Comparison of ENCODE assay signal across 31 cellular contexts in genomic region chr7:120735791-120736190, GRCh38.
DNase-seq lines count a peak whose midpoint lies in the region; FAIRE-seq and TF ChIP-seq lines count a peak whose summit lies in the region.
"Had no signal": no experiment of that assay in that cellular context is flagged by ENCODE, and none has a peak within 500 bp of the region (broad histone marks: within the 10 kb centered on the region; RNA-seq: fewer than 3 reads in every experiment).

No MANE protein-coding gene starts in this region.

- H3K4me3 ChIP-seq in astrocyte of the spinal cord (ENCODE audit: low read depth, low read length) (no peak overlapping the region), fibroblast of pulmonary artery (replicated peaks; ENCODE audit: low read depth, low read length) (no peak overlapping the region), small intestine (ENCODE audit: low read depth in 1 of 2, low read length in 2 of 2) (no peak overlapping the region), vagina (no peak overlapping the region), colonic mucosa (no peak overlapping the region)
- H3K4me3 ChIP-seq: BLaER1 treated with 17β-estradiol and CSF1 and Interleukin-3, amounts not matched to agents 10 nM and 100 nM; coronary artery; gastrocnemius medialis; lung; ovary; SK-N-MC; smooth muscle cell; suprapubic skin; upper lobe of left lung had no signal

- H3K27me3 ChIP-seq in small intestine (ENCODE audit: control insufficient read depth in 2 of 2, insufficient read depth in 2 of 2, low read length in 2 of 2), result no peaks in the 10 kb centered on the region
- H3K27me3 ChIP-seq in vagina, result no peaks in the 10 kb centered on the region
- no peaks in the 10 kb centered on the region for H3K27me3 ChIP-seq in colonic mucosa
- H3K27me3 ChIP-seq: BLaER1 treated with 17β-estradiol and CSF1 and Interleukin-3, amounts not matched to agents 10 nM and 100 nM; gastrocnemius medialis; ovary; suprapubic skin; upper lobe of left lung had no signal

- intact Hi-C loops in vagina (cut with DNase I), result no loop called here
- intact Hi-C loops in colonic mucosa (cut with DNase I), result no loop called here

- H3K36me3 ChIP-seq in small intestine (ENCODE audit: control insufficient read depth in 2 of 2, insufficient read depth in 2 of 2, low read length in 2 of 2) (no peaks in the 10 kb centered on the region), vagina (no peaks in the 10 kb centered on the region), colonic mucosa (no peaks in the 10 kb centered on the region)
- H3K36me3 ChIP-seq: BLaER1 treated with 17β-estradiol and CSF1 and Interleukin-3, amounts not matched to agents 10 nM and 100 nM; gastrocnemius medialis; ovary; suprapubic skin; upper lobe of left lung had no signal

- H3K4me1 ChIP-seq in small intestine (ENCODE audit: control insufficient read depth in 2 of 2, insufficient read depth in 1 of 2, low read depth in 1 of 2, low read length in 1 of 2), result no peaks in the 10 kb centered on the region
- H3K4me1 ChIP-seq in vagina, result no peaks in the 10 kb centered on the region
- H3K4me1 ChIP-seq in colonic mucosa, result no peaks in the 10 kb centered on the region
- H3K4me1 ChIP-seq: BLaER1 treated with 17β-estradiol and CSF1 and Interleukin-3, amounts not matched to agents 10 nM and 100 nM; suprapubic skin had no signal

- H3K27ac ChIP-seq in small intestine (ENCODE audit: low read depth in 1 of 2, low read length in 1 of 2), result no peak overlapping the region
- no peak overlapping the region for H3K27ac ChIP-seq in vagina
- H3K27ac ChIP-seq in colonic mucosa, result no peak overlapping the region
- H3K27ac ChIP-seq: BLaER1 treated with 17β-estradiol and CSF1 and Interleukin-3, amounts not matched to agents 10 nM and 100 nM; coronary artery; gastrocnemius medialis; ovary; SK-N-MC; suprapubic skin; upper lobe of left lung had no signal

- no peak for TF ChIP-seq CTCF in astrocyte of the spinal cord (IDR thresholded peaks at IDR 0.05; ENCODE audit: low read depth, low read length)
- no peak for TF ChIP-seq CTCF in fibroblast of pulmonary artery (IDR thresholded peaks at IDR 0.05; ENCODE audit: low read length, missing control alignments)
- no peak for TF ChIP-seq CTCF in vagina (IDR thresholded peaks at IDR 0.05)
- no peak for TF ChIP-seq CTCF in colonic mucosa (IDR thresholded peaks at IDR 0.05)

- H3K9ac ChIP-seq in colonic mucosa (ENCODE audit: low read depth in 2 of 2, low read length in 2 of 2), result no peak overlapping the region
- H3K9ac ChIP-seq: BLaER1 treated with 17β-estradiol and CSF1 and Interleukin-3, amounts not matched to agents 10 nM and 100 nM had no signal

- peak; percentile 26 for FAIRE-seq in small intestine (lab: Jason Lieb, UNC)
- FAIRE-seq: G401.6 had no signal

- no peaks in the 10 kb centered on the region for H3K9me3 ChIP-seq in small intestine (ENCODE audit: control insufficient read depth, low read depth)
- no peaks in the 10 kb centered on the region for H3K9me3 ChIP-seq in vagina
- H3K9me3 ChIP-seq in colonic mucosa, result no peaks in the 10 kb centered on the region
- H3K9me3 ChIP-seq: BLaER1 treated with 17β-estradiol and CSF1 and Interleukin-3, amounts not matched to agents 10 nM and 100 nM; gastrocnemius medialis; ovary; suprapubic skin; upper lobe of left lung had no signal

- TF ChIP-seq POLR2A in vagina (IDR thresholded peaks at IDR 0.05), result no peak

- 16 to 17% (median 17%) methylated on average over 2 of the region's 2 CpGs for WGBS in small intestine, 3 donors

- in situ Hi-C loops in astrocyte of the spinal cord (cut with HindIII; ENCODE audit: low sequenced_read_pairs), result no loop called here

- peak; percentile 22 for DNase-seq in NCI-H1105 (lab: John Stamatoyannopoulos, UW)
- DNase-seq in astrocyte of the spinal cord (ENCODE audit: low read depth, low spot score), result peak; percentile 46
- peak; percentile 57 for DNase-seq in fibroblast of pulmonary artery (ENCODE audit: low read depth)
- DNase-seq in small intestine, result no peak
- DNase-seq in vagina (ENCODE audit: extremely low spot score in 2 of 2), result no peak
- DNase-seq in colonic mucosa, result no peak
- no peak for DNase-seq in OCI-M2 (lab: John Stamatoyannopoulos, UW; ENCODE audit: unreplicated experiment)
- DNase-seq: activated CD8-positive, alpha-beta memory T cell treated with anti-CD3 and anti-CD28 coated beads, Interleukin-2, amount 50 U/mL, for 48 hours; activated CD8-positive, alpha-beta T cell treated with anti-CD3 and anti-CD28 coated beads for 36 hours; activated naive CD4-positive, alpha-beta T cell treated with anti-CD3 and anti-CD28 coated beads for 36 hours; DMS53; effector memory CD4-positive, alpha-beta T cell; erythroblast; gastrocnemius medialis; NCI-H1092; NCI-H187; NCI-H2171; NCI-H510A treated with DMSO at 0.1 percent for 48 hours; OCI-M1; ovary; stimulated activated CD4-positive, alpha-beta T cell treated with anti-CD3 and anti-CD28 coated beads, Interleukin-1b, Interleukin-23, amount 100 ng/mL, for 48 hours; stimulated activated naive CD4-positive, alpha-beta T cell treated with Interleukin-2 at 50 U/mL for 16 hours; T-helper 17 cell; upper lobe of left lung had no signal

Comparison
In these comparisons a context has a peak if more than half of its experiments do, and no peak if none do; other contexts are left out.
1. DNase-seq: peak in NCI-H1105 (single experiment), astrocyte of the spinal cord (single experiment) and fibroblast of pulmonary artery (single experiment); none in small intestine (single experiment), vagina (0 of 2), colonic mucosa (single experiment) and OCI-M2 (single experiment).